8 cellular contexts compared by ENCODE assay signal in the genomic region with DNA sequence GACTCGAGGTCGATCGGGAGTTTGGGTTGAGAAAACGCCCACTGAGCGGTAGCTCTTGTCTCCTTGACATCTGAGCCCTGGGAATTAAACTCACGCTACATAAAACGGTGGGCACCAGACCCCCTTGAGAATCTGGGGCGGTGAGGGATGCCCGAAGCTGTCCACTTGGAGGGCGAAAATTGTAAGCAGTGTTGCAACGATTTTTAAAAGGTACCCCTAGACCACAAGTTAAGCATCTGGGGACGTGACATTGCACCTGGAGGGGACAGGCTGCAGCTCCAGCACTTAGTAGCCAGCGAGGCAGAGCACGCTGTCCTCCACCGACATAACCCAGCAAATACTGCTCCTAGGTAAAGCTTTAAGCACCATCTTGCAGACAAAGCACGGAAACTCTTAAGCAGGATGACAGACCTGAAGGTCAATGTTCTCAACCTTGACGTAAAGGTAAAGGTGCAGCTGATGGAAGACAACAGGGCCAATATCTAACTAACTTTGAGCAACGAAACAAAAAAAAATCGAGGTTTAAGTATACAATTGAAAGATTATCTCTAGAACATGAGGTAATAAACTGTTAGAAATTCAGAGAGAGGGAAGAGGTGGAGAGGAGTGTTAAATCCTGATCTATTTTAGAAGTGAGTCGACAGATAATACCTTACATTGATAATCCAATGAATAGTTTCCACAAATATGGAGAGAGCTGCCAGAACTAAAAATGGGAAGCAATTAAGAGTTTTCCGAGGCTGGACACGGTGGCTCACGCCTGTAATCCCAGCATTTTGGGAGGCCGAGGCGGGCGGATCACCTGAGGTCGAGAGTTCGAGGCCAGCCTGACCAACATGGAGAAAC.
DNase-seq lines count a peak whose midpoint lies in the region; ATAC-seq and TF ChIP-seq lines count a peak whose summit lies in the region.

No MANE protein-coding gene starts in this region.

- peaks cover 2% of the 10 kb centered on the region for H3K4me1 ChIP-seq in NT2/D1 (ENCODE audit: insufficient read depth, insufficient read length)
- H3K4me1 ChIP-seq in effector memory CD4-positive, alpha-beta T cell (ENCODE audit: control insufficient read depth, insufficient read depth, low read length, poor library complexity, severe bottlenecking), result peaks cover 27% of the 10 kb centered on the region

- TF ChIP-seq CTCF in nephron (IDR thresholded peaks at IDR 0.05; ENCODE audit: unreplicated experiment in 3 of 3), result no peak

- DNase-seq in NT2/D1 (ENCODE audit: low read depth, low spot score) (no peak), SW 1271 (lab: John Stamatoyannopoulos, UW) (no peak), NCI-H1694 (lab: John Stamatoyannopoulos, UW) (no peak)
- no peak for DNase-seq in effector memory CD4-positive, alpha-beta T cell

- peak overlapping the region; percentile 76 for H3K9ac ChIP-seq in NT2/D1 (ENCODE audit: insufficient read length, low read depth)

- H3K36me3 ChIP-seq in NT2/D1 (ENCODE audit: insufficient read depth, insufficient read length, low read length), result peaks cover 13% of the 10 kb centered on the region
- peaks cover 4% of the 10 kb centered on the region for H3K36me3 ChIP-seq in effector memory CD4-positive, alpha-beta T cell (ENCODE audit: control insufficient read depth, insufficient read depth, low read length)

- peak overlapping the region; percentile 93 to 95 (median 93) for H3K4me3 Mint-ChIP-seq in nephron

- ATAC-seq in HG03457 (IDR thresholded peaks at IDR 0.05; ENCODE audit: unreplicated experiment) (no peak), GM21825 (IDR thresholded peaks at IDR 0.05; ENCODE audit: unreplicated experiment) (no peak)

- H3K9me3 Mint-ChIP-seq in nephron, result no peaks in the 10 kb centered on the region

- no peaks in the 10 kb centered on the region for H3K9me3 ChIP-seq in NT2/D1 (ENCODE audit: insufficient read depth, low read length)
- H3K9me3 ChIP-seq in effector memory CD4-positive, alpha-beta T cell (ENCODE audit: control insufficient read depth, low read length), result no peaks in the 10 kb centered on the region

- peaks cover 8% of the 10 kb centered on the region for H3K27me3 Mint-ChIP-seq in nephron (ENCODE audit: low read depth)

- H3K4me1 Mint-ChIP-seq in nephron, result peaks cover 35% of the 10 kb centered on the region

- peak overlapping the region; percentile 61 for H3K27ac ChIP-seq in effector memory CD4-positive, alpha-beta T cell (ENCODE audit: insufficient read depth, low read length, poor library complexity, severe bottlenecking)

- peaks cover 14% of the 10 kb centered on the region for H3K27me3 ChIP-seq in NT2/D1 (ENCODE audit: insufficient read depth, insufficient read length)
- H3K27me3 ChIP-seq in effector memory CD4-positive, alpha-beta T cell (replicated peaks; ENCODE audit: control insufficient read depth, insufficient read depth, low read length, poor library complexity, severe bottlenecking), result no peaks in the 10 kb centered on the region

- peak overlapping the region; percentile 63 to 90 (median 86) for H3K27ac Mint-ChIP-seq in nephron

- H3K36me3 Mint-ChIP-seq in nephron (ENCODE audit: low read depth), result peaks cover 4% of the 10 kb centered on the region

- H3K4me3 ChIP-seq in GM08714 (ENCODE audit: low read length) (peak overlapping the region; percentile 66; the same call in 1 of the 2 replicates), NT2/D1 (ENCODE audit: insufficient read length, low read depth) (peak overlapping the region; percentile 88)
- peak overlapping the region; percentile 86 for H3K4me3 ChIP-seq in effector memory CD4-positive, alpha-beta T cell (ENCODE audit: insufficient read depth, low read depth, low read length, poor library complexity, severe bottlenecking)
